19 cellular contexts compared by ENCODE assay signal in the genomic region with DNA sequence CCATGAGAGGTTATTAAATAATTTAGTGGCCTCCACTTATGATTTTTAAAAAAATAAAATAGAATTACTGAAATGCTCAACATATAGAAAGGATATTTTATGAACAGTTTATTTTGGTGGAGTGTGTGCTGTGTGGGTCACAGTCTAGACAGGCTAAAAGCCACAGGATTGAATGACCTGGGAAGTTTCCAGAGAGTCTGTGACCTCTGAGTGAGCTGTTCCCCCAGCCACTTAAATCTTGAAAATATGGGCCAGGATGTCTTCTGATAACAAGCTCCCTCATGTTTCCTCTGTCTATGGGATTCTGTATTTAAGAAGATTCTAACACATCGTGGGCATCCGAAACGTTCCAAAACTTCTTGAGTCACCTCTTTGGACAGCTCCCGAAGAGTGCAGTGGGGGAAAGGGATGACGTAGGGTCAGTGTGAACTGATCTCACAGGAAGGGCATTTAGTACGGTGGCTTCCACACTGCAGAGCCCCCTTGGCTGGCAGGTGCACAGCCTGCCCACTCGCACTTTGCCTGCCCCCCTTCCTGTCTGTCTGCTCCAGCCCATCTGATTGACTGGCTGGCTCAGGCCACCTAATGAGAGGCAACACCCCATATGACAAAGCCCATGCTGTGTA.
"Had no signal": no experiment of that assay in that cellular context is flagged by ENCODE, and none has a peak within 500 bp of the region (broad histone marks: within the 10 kb centered on the region; RNA-seq: fewer than 3 reads in every experiment).

No MANE protein-coding gene starts in this region.

- H3K27me3 ChIP-seq: colonic mucosa, neural progenitor cell had no signal

- H3K9ac ChIP-seq: neural progenitor cell had no signal

- H3K36me3 ChIP-seq: colonic mucosa, lower lobe of right lung, neural progenitor cell, stomach, suprapubic skin, tibial nerve had no signal

- H2AFZ ChIP-seq: neural progenitor cell had no signal

- H3K4me3 ChIP-seq: colonic mucosa, lower lobe of right lung, neural progenitor cell, stomach, suprapubic skin, tibial nerve had no signal

- ATAC-seq: activated CD4-positive, CD25-positive, alpha-beta regulatory T cell treated with anti-CD3 and anti-CD28 coated beads, Interleukin-2, amount 50 U/mL, for 24 hours; left lobe of liver; lower lobe of right lung; naive thymus-derived CD4-positive, alpha-beta T cell; T-cell had no signal

- DNase-seq: activated CD4-positive, alpha-beta memory T cell treated with anti-CD3 and anti-CD28 coated beads, Interleukin-2, amount 10 ng/mL, durations not matched to agents 7 days and 5 days; activated CD4-positive, alpha-beta T cell treated with anti-CD3 and anti-CD28 coated beads, Interleukin-2, amount 10 ng/mL, durations not matched to agents 24 days and 14 days; activated gamma-delta T cell treated with Interleukin-2 at 50 U/mL for 16 hours; activated T-cell treated with anti-CD3 and anti-CD28 coated beads for 4 hours; colonic mucosa; dorsolateral prefrontal cortex; kidney; lower lobe of right lung; mesendoderm; naive thymus-derived CD4-positive, alpha-beta T cell; stimulated activated CD4-positive, alpha-beta T cell treated with anti-CD3 and anti-CD28 coated beads, Interleukin-1b, Interleukin-23, amount 100 ng/mL, for 48 hours; stomach; T-cell had no signal

- H3K9me3 ChIP-seq: colonic mucosa, lower lobe of right lung, stomach, suprapubic skin, tibial nerve had no signal

- H3K27ac ChIP-seq: colonic mucosa, lower lobe of right lung, neural progenitor cell, stomach, suprapubic skin, tibial nerve, VCaP had no signal

- FAIRE-seq: kidney had no signal

- H3K4me2 ChIP-seq: neural progenitor cell had no signal

- H3K4me1 ChIP-seq: colonic mucosa, lower lobe of right lung, tibial nerve had no signal
